ENCODE assay signal across 9 cellular contexts in genomic region chr13:111210488-111210887, GRCh38.
DNase-seq lines count a peak whose midpoint lies in the region; ATAC-seq, FAIRE-seq and TF ChIP-seq lines count a peak whose summit lies in the region.
"Had no signal": no experiment of that assay in that cellular context is flagged by ENCODE, and none has a peak within 500 bp of the region (broad histone marks: within the 10 kb centered on the region; RNA-seq: fewer than 3 reads in every experiment).

No MANE protein-coding gene starts in this region.

- POLR2A ChIA-PET in WTC11 (lab: Charles Lee): no interaction called here
- POLR2A ChIA-PET in CD4-positive, alpha-beta T cell (lab: Charles Lee): interaction anchor here (0.8 kb wide), 1 partner anchor 21 kb away, joined by 3 read pairs; no protein-coding TSS in a partner anchor

- H3K27me3 Mint-ChIP-seq in WTC11 (ENCODE audit: low read depth): no peaks in the 10 kb centered on the region
- H3K27me3 Mint-ChIP-seq in CD4-positive, alpha-beta T cell: no peaks in the 10 kb centered on the region
- H3K27me3 Mint-ChIP-seq: activated naive CD8-positive, alpha-beta T cell treated with anti-CD3 and anti-CD28 coated beads, Interleukin-2, amount 10 ng/mL, durations not matched to agents 7 days and 5 days had no signal

- peak overlapping the region in 3 of 10 donors; percentile 3 to 9 (median 7) for H3K4me3 ChIP-seq in heart right ventricle
- H3K4me3 ChIP-seq in small intestine (ENCODE audit: low read depth in 1 of 2, low read length in 2 of 2): no peak overlapping the region

- peaks cover 71% of the 10 kb centered on the region for H3K4me1 Mint-ChIP-seq in WTC11
- H3K4me1 Mint-ChIP-seq in CD4-positive, alpha-beta T cell (ENCODE audit: low read depth): peaks cover 80% of the 10 kb centered on the region

- peaks cover 3% of the 10 kb centered on the region for H3K36me3 Mint-ChIP-seq in WTC11
- peaks cover 29% of the 10 kb centered on the region for H3K36me3 Mint-ChIP-seq in CD4-positive, alpha-beta T cell (ENCODE audit: low read depth)

- H3K9me3 Mint-ChIP-seq in WTC11: no peaks in the 10 kb centered on the region
- H3K9me3 Mint-ChIP-seq in CD4-positive, alpha-beta T cell: no peaks in the 10 kb centered on the region
- H3K9me3 Mint-ChIP-seq: activated naive CD8-positive, alpha-beta T cell treated with anti-CD3 and anti-CD28 coated beads, Interleukin-2, amount 10 ng/mL, durations not matched to agents 7 days and 5 days had no signal

- no peak for TF ChIP-seq CTCF in WTC11 (IDR thresholded peaks at IDR 0.05)
- no peak for TF ChIP-seq CTCF in heart right ventricle (IDR thresholded peaks at IDR 0.05)
- no peak for TF ChIP-seq CTCF in GM13977 (IDR thresholded peaks at IDR 0.05; ENCODE audit: extremely low read depth, insufficient read depth, missing control alignments)
- TF ChIP-seq CTCF in CD4-positive, alpha-beta T cell (IDR thresholded peaks at IDR 0.05): no peak

- CTCF ChIA-PET in WTC11 (lab: Charles Lee): interaction anchor here (2.0 kb wide), 1 partner anchor 143 kb away, joined by 5 read pairs; no protein-coding TSS in a partner anchor
- CTCF ChIA-PET in CD4-positive, alpha-beta T cell (lab: Charles Lee): interaction anchor here (0.8 to 1.8 kb wide), 2 partner anchors 21 to 143 kb away, joined by 3 to 6 read pairs; no protein-coding TSS in a partner anchor

- DNase-seq in GM03348 (ENCODE audit: low spot score) (peak; percentile 81), WTC11 (ENCODE audit: low spot score) (no peak), heart right ventricle (peak in 1 of 2 donors; percentile 51), sciatic nerve (ENCODE audit: low spot score) (no peak), GM13977 (ENCODE audit: low spot score) (no peak), small intestine (no peak)
- no peak for DNase-seq in CD4-positive, alpha-beta T cell
- DNase-seq: activated naive CD8-positive, alpha-beta T cell treated with anti-CD3 and anti-CD28 coated beads, Interleukin-2, amount 10 ng/mL, durations not matched to agents 7 days and 5 days had no signal

- H3K4me1 ChIP-seq in heart right ventricle (peaks cover 4 to 97% (median 72%) of the 10 kb centered on the region in 9 donors), small intestine (ENCODE audit: control insufficient read depth in 2 of 2, insufficient read depth in 1 of 2, low read depth in 1 of 2, low read length in 1 of 2) (peaks cover 2 to 6% of the 10 kb centered on the region in 2 donors)

- peak overlapping the region; percentile 78 for H3K27ac Mint-ChIP-seq in WTC11
- no peak overlapping the region for H3K27ac Mint-ChIP-seq in CD4-positive, alpha-beta T cell
- H3K27ac Mint-ChIP-seq: activated naive CD8-positive, alpha-beta T cell treated with anti-CD3 and anti-CD28 coated beads, Interleukin-2, amount 10 ng/mL, durations not matched to agents 7 days and 5 days had no signal

- no peak for FAIRE-seq in small intestine (lab: Jason Lieb, UNC)

- WGBS in heart right ventricle, 2 donors: 25 to 27% methylated on average over 9 of the region's 9 CpGs
- WGBS in small intestine, 3 donors: 49 to 67% (median 57%) methylated on average over 9 of the region's 9 CpGs

- H3K27ac ChIP-seq in heart right ventricle (peak overlapping the region in 4 of 10 donors; percentile 5 to 22 (median 9)), small intestine (ENCODE audit: low read depth in 1 of 2, low read length in 1 of 2) (no peak overlapping the region)
- no peak overlapping the region for H3K27ac ChIP-seq in CD4-positive, alpha-beta T cell (ENCODE audit: low read depth, low read length)

- intact Hi-C loops in heart right ventricle (cut with DNase I): loop anchor here in 4 of 10 donors (5.0 to 10.0 kb wide), 3 partner anchors 33 to 296 kb away; partner anchors contain the start of gene ANKRD10 (in 3 of the 4)
- intact Hi-C loops in sciatic nerve (cut with DNase I): no loop called here
- intact Hi-C loops in CD4-positive, alpha-beta T cell (cut with DNase I, micrococcal nuclease): loop anchor here in 1 of 2 experiments (10.0 kb wide), 1 partner anchor 296 kb away; the partner anchor contains the start of gene ANKRD10

- no peak overlapping the region for H3K4me3 Mint-ChIP-seq in WTC11
- H3K4me3 Mint-ChIP-seq in CD4-positive, alpha-beta T cell: no peak overlapping the region
- H3K4me3 Mint-ChIP-seq: activated naive CD8-positive, alpha-beta T cell treated with anti-CD3 and anti-CD28 coated beads, Interleukin-2, amount 10 ng/mL, durations not matched to agents 7 days and 5 days had no signal

- peaks cover 0 to 15% (median 0%) of the 10 kb centered on the region in 9 donors for H3K36me3 ChIP-seq in heart right ventricle
- H3K36me3 ChIP-seq in small intestine (ENCODE audit: control insufficient read depth in 2 of 2, insufficient read depth in 2 of 2, low read length in 2 of 2): no peaks in the 10 kb centered on the region

- ATAC-seq in WTC11: peak; percentile 36
- ATAC-seq in heart right ventricle: peak; percentile 41 to 80 (median 52)
- ATAC-seq in sciatic nerve: peak; percentile 76
- ATAC-seq in CD4-positive, alpha-beta T cell (ENCODE audit: poor library complexity): no peak
- no peak for ATAC-seq in HG03045 (IDR thresholded peaks at IDR 0.05; ENCODE audit: unreplicated experiment)

- in situ Hi-C loops in GM13977 (cut with MboI; ENCODE audit: low pct_unique_long_range_greater_than_20kb, low sequenced_read_pairs, unreplicated experiment): loop anchor here (25.0 kb wide), 1 partner anchor 298 kb away; the partner anchor contains the start of gene ANKRD10

- H3K27me3 ChIP-seq in heart right ventricle (no peaks in the 10 kb centered on the region), small intestine (ENCODE audit: control insufficient read depth in 2 of 2, insufficient read depth in 2 of 2, low read length in 2 of 2) (no peaks in the 10 kb centered on the region)
- no peaks in the 10 kb centered on the region for H3K27me3 ChIP-seq in CD4-positive, alpha-beta T cell (ENCODE audit: control insufficient read depth, insufficient read depth, low read length)

- no peaks in the 10 kb centered on the region for H3K9me3 ChIP-seq in heart right ventricle
- H3K9me3 ChIP-seq in CD4-positive, alpha-beta T cell (ENCODE audit: control insufficient read depth, low read length): no peaks in the 10 kb centered on the region
- H3K9me3 ChIP-seq in small intestine (ENCODE audit: control insufficient read depth, low read depth): no peaks in the 10 kb centered on the region

TF ChIP-seq in WTC11, 78 proteins besides CTCF, POLR2A, EP300 and RAD21:
- TF ChIP-seq FOXJ3 (CRISPR knock-in tag; IDR thresholded peaks at IDR 0.05; ENCODE audit: borderline replicate concordance): no peak

Comparison
In these comparisons a context has a peak if more than half of its experiments do, and no peak if none do; other contexts are left out.
1. ATAC-seq: peak in WTC11 (single experiment), heart right ventricle (8 of 8) and sciatic nerve (single experiment); none in CD4-positive, alpha-beta T cell (single experiment) and HG03045 (single experiment).